In genomic region chr1:68231627-68232303, GRCh38 we compare ENCODE assay signal across 8 cellular contexts. TPM values are rescaled to one million over a fixed set of nuclear protein-coding genes. Genes with fewer than 3 reads are reported as not detected.
A peak's percentile ranks its signal among the peaks of the same experiment; 100 is the strongest.
DNase-seq lines count a peak whose midpoint lies in the region; ATAC-seq and TF ChIP-seq lines count a peak whose summit lies in the region.

No MANE protein-coding gene starts in this region.

- peaks cover 0 to 4% (median 0%) of the 10 kb centered on the region in 9 donors for H3K36me3 ChIP-seq in heart right ventricle

- peaks cover 54% of the 10 kb centered on the region for H3K27me3 Mint-ChIP-seq in activated naive CD8-positive, alpha-beta T cell treated with anti-CD3 and anti-CD28 coated beads, Interleukin-2, amount 10 ng/mL, durations not matched to agents 7 days and 5 days

- H3K4me3 Mint-ChIP-seq in activated naive CD8-positive, alpha-beta T cell treated with anti-CD3 and anti-CD28 coated beads, Interleukin-2, amount 10 ng/mL, durations not matched to agents 7 days and 5 days, result peak overlapping the region; percentile 35
- no peak overlapping the region for H3K4me3 Mint-ChIP-seq in stimulated activated effector memory CD8-positive, alpha-beta T cell treated with anti-CD3 and anti-CD28 coated beads, Interleukin-12 subunit alpha, Interleukin-12 subunit beta, amount 100 ng/mL, for 72 hours

- TF ChIP-seq CTCF in AG10803 (conservative IDR thresholded peaks at IDR 0.05; ENCODE audit: low read length) (no peak), heart right ventricle (IDR thresholded peaks at IDR 0.05) (no peak)

- peak; percentile 53 for DNase-seq in AG10803 (ENCODE audit: low read depth)
- peak; percentile 68 for DNase-seq in HT1080 (ENCODE audit: low read depth)
- no peak for DNase-seq in activated naive CD8-positive, alpha-beta T cell treated with anti-CD3 and anti-CD28 coated beads, Interleukin-2, amount 10 ng/mL, durations not matched to agents 7 days and 5 days
- DNase-seq in heart right ventricle, result peak; percentile 48 to 66
- peak; percentile 36 for DNase-seq in pons (ENCODE audit: low spot score)
- no peak for DNase-seq in stimulated activated effector memory CD8-positive, alpha-beta T cell treated with anti-CD3 and anti-CD28 coated beads, Interleukin-12 subunit alpha, Interleukin-12 subunit beta, amount 100 ng/mL, for 72 hours (ENCODE audit: low spot score in 2 of 2)
- no peak for DNase-seq in NCI-H2107 (lab: John Stamatoyannopoulos, UW)

- H3K27me3 ChIP-seq in heart right ventricle, result peaks cover 0 to 13% (median 0%) of the 10 kb centered on the region in 7 donors

- peaks cover 0 to 39% (median 27%) of the 10 kb centered on the region in 9 donors for H3K4me1 ChIP-seq in heart right ventricle

- WGBS in heart right ventricle, 2 donors, result 0 to 2% methylated on average over 26 to 31 of the region's 31 CpGs

- POLR2A ChIA-PET in activated naive CD8-positive, alpha-beta T cell treated with anti-CD3 and anti-CD28 coated beads, Interleukin-2, amount 10 ng/mL, durations not matched to agents 7 days and 5 days (lab: Charles Lee), result no interaction called here

- H3K9me3 Mint-ChIP-seq in activated naive CD8-positive, alpha-beta T cell treated with anti-CD3 and anti-CD28 coated beads, Interleukin-2, amount 10 ng/mL, durations not matched to agents 7 days and 5 days, result no peaks in the 10 kb centered on the region
- peaks cover 3% of the 10 kb centered on the region for H3K9me3 Mint-ChIP-seq in stimulated activated effector memory CD8-positive, alpha-beta T cell treated with anti-CD3 and anti-CD28 coated beads, Interleukin-12 subunit alpha, Interleukin-12 subunit beta, amount 100 ng/mL, for 72 hours

- H3K27ac Mint-ChIP-seq in activated naive CD8-positive, alpha-beta T cell treated with anti-CD3 and anti-CD28 coated beads, Interleukin-2, amount 10 ng/mL, durations not matched to agents 7 days and 5 days, result no peak overlapping the region
- no peak overlapping the region for H3K27ac Mint-ChIP-seq in stimulated activated effector memory CD8-positive, alpha-beta T cell treated with anti-CD3 and anti-CD28 coated beads, Interleukin-12 subunit alpha, Interleukin-12 subunit beta, amount 100 ng/mL, for 72 hours

- H3K27ac ChIP-seq in heart right ventricle, result peak overlapping the region; percentile 41 to 89 (median 87)

- H3K9me3 ChIP-seq in heart right ventricle, result no peaks in the 10 kb centered on the region

- ATAC-seq in activated naive CD8-positive, alpha-beta T cell treated with anti-CD3 and anti-CD28 coated beads, Interleukin-2, amount 10 ng/mL, durations not matched to agents 7 days and 5 days (ENCODE audit: low read depth), result no peak
- ATAC-seq in heart right ventricle (peak; percentile 50 to 74 (median 70)), GM18502 (IDR thresholded peaks at IDR 0.05; ENCODE audit: poor library complexity, unreplicated experiment) (no peak)
- no peak for ATAC-seq in stimulated activated effector memory CD8-positive, alpha-beta T cell treated with anti-CD3 and anti-CD28 coated beads, Interleukin-12 subunit alpha, Interleukin-12 subunit beta, amount 100 ng/mL, for 72 hours

- intact Hi-C loops in heart right ventricle (cut with DNase I), result loop anchor here in 9 of 10 donors (2.0 to 10.0 kb wide), 16 partner anchors 39 to 384 kb away; no protein-coding TSS in a partner anchor

- H3K4me1 Mint-ChIP-seq in activated naive CD8-positive, alpha-beta T cell treated with anti-CD3 and anti-CD28 coated beads, Interleukin-2, amount 10 ng/mL, durations not matched to agents 7 days and 5 days, result peaks cover 6% of the 10 kb centered on the region
- H3K4me1 Mint-ChIP-seq in stimulated activated effector memory CD8-positive, alpha-beta T cell treated with anti-CD3 and anti-CD28 coated beads, Interleukin-12 subunit alpha, Interleukin-12 subunit beta, amount 100 ng/mL, for 72 hours, result no peaks in the 10 kb centered on the region

- no peaks in the 10 kb centered on the region for H3K36me3 Mint-ChIP-seq in activated naive CD8-positive, alpha-beta T cell treated with anti-CD3 and anti-CD28 coated beads, Interleukin-2, amount 10 ng/mL, durations not matched to agents 7 days and 5 days
- H3K36me3 Mint-ChIP-seq in stimulated activated effector memory CD8-positive, alpha-beta T cell treated with anti-CD3 and anti-CD28 coated beads, Interleukin-12 subunit alpha, Interleukin-12 subunit beta, amount 100 ng/mL, for 72 hours, result no peaks in the 10 kb centered on the region

- H3K4me3 ChIP-seq in AG10803 (ENCODE audit: low read length), result peak overlapping the region; percentile 80
- peak overlapping the region; percentile 70 to 91 (median 82) for H3K4me3 ChIP-seq in heart right ventricle

RNA-seq across cellular contexts. Expression of gene WLS, which starts 0.6 kb away (rescaled TPM):
- total RNA-seq in HT1080 (2014; rRNA removed; shearing (Covaris generic)), result 40.5 and 61.4 TPM in 2 replicates
- polyA plus RNA-seq in HT1080 (2015; cell fraction: cytosol; rRNA removed), result 55.1 and 56.2 TPM in 2 replicates
- 100 and 123 TPM in 2 replicates for polyA plus RNA-seq in HT1080 (2015; cell fraction: nucleus; rRNA removed)
- not detected for total RNA-seq in activated naive CD8-positive, alpha-beta T cell treated with anti-CD3 and anti-CD28 coated beads, Interleukin-2, amount 10 ng/mL, durations not matched to agents 7 days and 5 days
- total RNA-seq in heart right ventricle, result 100 to 1,000 TPM in 6 of 10 donors, 10 to 100 TPM in 4; 82.3 to 123 (median 109) TPM
- 10 to 100 TPM; 31.7 to 36.4 TPM for polyA plus RNA-seq in heart right ventricle

Comparison
In these comparisons a context has a peak if more than half of its experiments do, and no peak if none do; other contexts are left out.
1. DNase-seq: peak in AG10803 (single experiment), HT1080 (single experiment), heart right ventricle (2 of 2) and pons (single experiment); none in activated naive CD8-positive, alpha-beta T cell treated with anti-CD3 and anti-CD28 coated beads, Interleukin-2, amount 10 ng/mL, durations not matched to agents 7 days and 5 days (single experiment), stimulated activated effector memory CD8-positive, alpha-beta T cell treated with anti-CD3 and anti-CD28 coated beads, Interleukin-12 subunit alpha, Interleukin-12 subunit beta, amount 100 ng/mL, for 72 hours (0 of 2) and NCI-H2107 (single experiment).
2. ATAC-seq: peak in heart right ventricle (8 of 8); none in activated naive CD8-positive, alpha-beta T cell treated with anti-CD3 and anti-CD28 coated beads, Interleukin-2, amount 10 ng/mL, durations not matched to agents 7 days and 5 days (single experiment), stimulated activated effector memory CD8-positive, alpha-beta T cell treated with anti-CD3 and anti-CD28 coated beads, Interleukin-12 subunit alpha, Interleukin-12 subunit beta, amount 100 ng/mL, for 72 hours (single experiment) and GM18502 (single experiment).
3. RNA of gene WLS, which starts 0.6 kb away (total RNA-seq): 82.3 to 123 TPM in heart right ventricle and 40.5 to 61.4 TPM in HT1080; not detected in activated naive CD8-positive, alpha-beta T cell treated with anti-CD3 and anti-CD28 coated beads, Interleukin-2, amount 10 ng/mL, durations not matched to agents 7 days and 5 days; every median in the first group is over 10 times any median in the second.